1 cellular context compared by ENCODE assay signal in the genomic region with DNA sequence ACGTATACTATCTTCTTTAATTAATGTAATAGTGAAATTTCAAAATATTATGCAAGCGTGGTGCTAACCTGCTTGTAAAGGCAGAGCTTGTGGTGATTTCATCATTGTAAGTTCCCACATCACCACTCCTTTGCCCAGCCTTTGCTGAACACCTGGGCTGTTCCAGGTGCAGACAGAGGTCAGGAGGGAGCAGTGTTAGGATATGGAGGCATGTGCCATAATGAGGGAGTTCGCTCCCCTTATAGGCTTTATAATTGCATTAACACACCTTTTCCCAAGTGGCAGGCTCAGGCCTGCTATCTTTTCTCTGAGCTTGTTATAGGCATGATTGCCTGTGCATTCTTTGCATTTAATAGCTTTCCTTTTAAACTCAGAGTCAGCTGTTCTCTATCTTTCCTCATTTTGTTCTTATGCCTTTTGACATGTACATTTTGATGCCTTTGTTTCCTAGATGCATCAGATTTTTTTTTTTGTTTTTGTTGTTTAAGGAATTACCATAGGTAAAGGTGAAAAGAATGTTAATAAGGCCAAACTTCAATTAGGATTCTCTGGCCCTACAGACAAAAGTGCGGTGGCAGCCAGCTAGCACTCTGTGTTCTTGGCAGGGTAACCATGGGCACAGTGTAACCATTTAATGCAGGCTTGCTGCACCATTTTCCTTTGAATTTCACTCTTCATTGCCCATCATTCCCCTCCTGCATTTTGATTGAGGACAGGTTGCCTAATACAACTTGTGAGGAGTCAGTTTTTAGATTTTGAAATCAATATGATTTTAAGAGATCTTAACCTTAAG.
TF ChIP-seq lines count a peak whose summit lies in the region.

No MANE protein-coding gene starts in this region.

TF ChIP-seq in GM23338, 12 proteins besides CTCF, POLR2A, EP300 and RAD21 (continued from another document):
- TF ChIP-seq JUNB (IDR thresholded peaks at IDR 0.05; ENCODE audit: unreplicated experiment) = no peak
- TF ChIP-seq, protein P1, sequence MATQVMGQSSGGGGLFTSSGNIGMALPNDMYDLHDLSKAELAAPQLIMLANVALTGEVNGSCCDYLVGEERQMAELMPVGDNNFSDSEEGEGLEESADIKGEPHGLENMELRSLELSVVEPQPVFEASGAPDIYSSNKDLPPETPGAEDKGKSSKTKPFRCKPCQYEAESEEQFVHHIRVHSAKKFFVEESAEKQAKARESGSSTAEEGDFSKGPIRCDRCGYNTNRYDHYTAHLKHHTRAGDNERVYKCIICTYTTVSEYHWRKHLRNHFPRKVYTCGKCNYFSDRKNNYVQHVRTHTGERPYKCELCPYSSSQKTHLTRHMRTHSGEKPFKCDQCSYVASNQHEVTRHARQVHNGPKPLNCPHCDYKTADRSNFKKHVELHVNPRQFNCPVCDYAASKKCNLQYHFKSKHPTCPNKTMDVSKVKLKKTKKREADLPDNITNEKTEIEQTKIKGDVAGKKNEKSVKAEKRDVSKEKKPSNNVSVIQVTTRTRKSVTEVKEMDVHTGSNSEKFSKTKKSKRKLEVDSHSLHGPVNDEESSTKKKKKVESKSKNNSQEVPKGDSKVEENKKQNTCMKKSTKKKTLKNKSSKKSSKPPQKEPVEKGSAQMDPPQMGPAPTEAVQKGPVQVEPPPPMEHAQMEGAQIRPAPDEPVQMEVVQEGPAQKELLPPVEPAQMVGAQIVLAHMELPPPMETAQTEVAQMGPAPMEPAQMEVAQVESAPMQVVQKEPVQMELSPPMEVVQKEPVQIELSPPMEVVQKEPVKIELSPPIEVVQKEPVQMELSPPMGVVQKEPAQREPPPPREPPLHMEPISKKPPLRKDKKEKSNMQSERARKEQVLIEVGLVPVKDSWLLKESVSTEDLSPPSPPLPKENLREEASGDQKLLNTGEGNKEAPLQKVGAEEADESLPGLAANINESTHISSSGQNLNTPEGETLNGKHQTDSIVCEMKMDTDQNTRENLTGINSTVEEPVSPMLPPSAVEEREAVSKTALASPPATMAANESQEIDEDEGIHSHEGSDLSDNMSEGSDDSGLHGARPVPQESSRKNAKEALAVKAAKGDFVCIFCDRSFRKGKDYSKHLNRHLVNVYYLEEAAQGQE (IDR thresholded peaks at IDR 0.05; ENCODE audit: unreplicated experiment) = no peak
- TF ChIP-seq ZNF331 (CRISPR knock-in tag; IDR thresholded peaks at IDR 0.05; ENCODE audit: low read depth) = no peak
- TF ChIP-seq CREB1 (CRISPR knock-in tag; IDR thresholded peaks at IDR 0.05; ENCODE audit: low read depth) = no peak
- no peak for TF ChIP-seq ZNF114 (CRISPR knock-in tag; IDR thresholded peaks at IDR 0.05)
